Comparison of ENCODE assay signal across 8 cellular contexts in the genomic region with DNA sequence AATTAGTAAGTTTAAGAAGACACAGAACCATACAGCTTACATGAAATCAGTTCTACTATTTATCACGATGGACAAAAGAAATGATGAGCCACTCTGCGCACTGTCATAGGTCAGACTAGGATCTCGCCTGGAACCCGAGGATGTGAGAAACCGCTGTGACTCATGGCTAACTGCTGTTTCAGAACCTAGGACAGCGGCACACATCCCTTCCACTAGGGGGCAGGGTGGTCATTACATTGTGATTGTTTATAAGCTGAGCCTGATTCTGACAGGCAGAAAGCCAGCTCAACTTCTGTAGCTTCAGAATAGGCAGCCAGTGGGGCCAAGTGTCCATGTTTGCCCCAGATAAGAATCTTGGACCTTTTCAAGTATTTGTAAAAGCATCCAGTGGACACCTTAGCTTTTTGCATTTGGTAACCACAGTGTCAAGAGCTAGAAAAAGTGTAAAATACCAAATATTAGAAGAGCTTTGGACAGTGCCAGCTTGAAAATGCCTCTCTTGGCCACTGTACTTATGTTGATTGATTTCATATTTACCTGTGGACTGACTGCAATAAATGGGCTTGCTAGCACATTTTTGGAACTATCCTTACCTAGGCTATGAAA.
DNase-seq lines count a peak whose midpoint lies in the region; ATAC-seq and TF ChIP-seq lines count a peak whose summit lies in the region.

No MANE protein-coding gene starts in this region.

- ATAC-seq in HG02588 (IDR thresholded peaks at IDR 0.05; ENCODE audit: unreplicated experiment) (peak; percentile 100), left cardiac atrium (peak; percentile 85 to 88)

- no peaks in the 10 kb centered on the region for H3F3A ChIP-seq in SU-DHL-6 (ENCODE audit: insufficient read depth)

- peak; percentile 96 for TF ChIP-seq CTCF in GM13976 (IDR thresholded peaks at IDR 0.05; ENCODE audit: borderline replicate concordance, control extremely low read depth, extremely low read depth, insufficient read depth, missing control alignments)
- peak; percentile 89 for TF ChIP-seq CTCF in SU-DHL-6 (IDR thresholded peaks at IDR 0.05; ENCODE audit: insufficient read depth, low read length, poor library complexity, severe bottlenecking)
- TF ChIP-seq CTCF in retinal pigment epithelial cell (conservative IDR thresholded peaks at IDR 0.05; ENCODE audit: low read depth, low read length), result peak; percentile 98

- intact Hi-C loops in left cardiac atrium (cut with DNase I), result loop anchor here (5.0 to 10.0 kb wide), 2 partner anchors 1761 to 1763 kb away; no protein-coding TSS in a partner anchor

- H3K9me3 ChIP-seq in SU-DHL-6 (ENCODE audit: insufficient read depth, low read length) (no peaks in the 10 kb centered on the region), adipocyte (ENCODE audit: control insufficient read depth, low read length) (no peaks in the 10 kb centered on the region)

- no peaks in the 10 kb centered on the region for H3K4me1 ChIP-seq in adipocyte (ENCODE audit: control insufficient read depth, insufficient read depth, low read length)

- H3K4me2 ChIP-seq in SU-DHL-6 (ENCODE audit: low read depth, low read length, poor library complexity, severe bottlenecking), result no peak overlapping the region

- H4K20me1 ChIP-seq in SU-DHL-6 (ENCODE audit: low read depth, low read length), result no peaks in the 10 kb centered on the region

- in situ Hi-C loops in GM13976 (cut with MboI; ENCODE audit: low sequenced_read_pairs, unreplicated experiment), result loop anchor here (10.0 to 25.0 kb wide), 4 partner anchors 139 to 1773 kb away; no protein-coding TSS in a partner anchor

- H3K27ac ChIP-seq in SU-DHL-6 (ENCODE audit: low read depth, low read length), result no peak overlapping the region

- peak; percentile 54 for DNase-seq in GM13976 (ENCODE audit: low spot score)
- DNase-seq in NAMALWA (ENCODE audit: low spot score), result peak; percentile 76
- peak; percentile 92 for DNase-seq in adipocyte (ENCODE audit: low read depth)
- peak; percentile 75 for DNase-seq in left cardiac atrium
- DNase-seq in retinal pigment epithelial cell (ENCODE audit: low read depth), result peak; percentile 41
- DNase-seq in GF-D8 (lab: John Stamatoyannopoulos, UW), result no peak

- no peak overlapping the region for H3K4me3 ChIP-seq in SU-DHL-6 (ENCODE audit: insufficient read depth, low read length, poor library complexity, severe bottlenecking)
- no peak overlapping the region for H3K4me3 ChIP-seq in adipocyte (ENCODE audit: low read length)
- no peak overlapping the region for H3K4me3 ChIP-seq in retinal pigment epithelial cell (ENCODE audit: low read length)

- H3K9ac ChIP-seq in SU-DHL-6 (ENCODE audit: low read length), result no peak overlapping the region
- no peak overlapping the region for H3K9ac ChIP-seq in adipocyte (ENCODE audit: low read length)

- H3K79me2 ChIP-seq in SU-DHL-6 (ENCODE audit: insufficient read depth, low read length), result no peaks in the 10 kb centered on the region

- no peaks in the 10 kb centered on the region for H3K36me3 ChIP-seq in SU-DHL-6 (ENCODE audit: low read length)
- H3K36me3 ChIP-seq in adipocyte (ENCODE audit: control insufficient read depth, insufficient read depth, low read length, severe bottlenecking), result no peaks in the 10 kb centered on the region

- no peaks in the 10 kb centered on the region for H3K9me2 ChIP-seq in SU-DHL-6 (replicated peaks; ENCODE audit: insufficient read depth, low read length)

- H2AFZ ChIP-seq in SU-DHL-6 (ENCODE audit: low read depth, low read length, severe bottlenecking), result no peak overlapping the region

- H3K27me3 ChIP-seq in SU-DHL-6 (ENCODE audit: low read length) (no peaks in the 10 kb centered on the region), adipocyte (replicated peaks; ENCODE audit: control insufficient read depth, insufficient read depth, low read length) (no peaks in the 10 kb centered on the region)
